In genomic region chr13:58587183-58587582, GRCh38 we compare ENCODE assay signal across 13 cellular contexts.
A peak's percentile ranks its signal among the peaks of the same experiment; 100 is the strongest.
DNase-seq lines count a peak whose midpoint lies in the region; ATAC-seq lines count a peak whose summit lies in the region.
"Had no signal": no experiment of that assay in that cellular context is flagged by ENCODE, and none has a peak within 500 bp of the region (broad histone marks: within the 10 kb centered on the region; RNA-seq: fewer than 3 reads in every experiment).

No MANE protein-coding gene starts in this region.

- H3K9ac ChIP-seq in BLaER1: no peak overlapping the region

- H3K4me3 ChIP-seq in BLaER1: no peak overlapping the region
- H3K4me3 ChIP-seq: vagina had no signal

- H3K4me2 ChIP-seq in BLaER1: peak overlapping the region; percentile 8; the same call in 1 of the 2 replicates

- ATAC-seq in GM19372 (IDR thresholded peaks at IDR 0.05; ENCODE audit: low read depth, unreplicated experiment) (peak; percentile 97), HG02884 (IDR thresholded peaks at IDR 0.05; ENCODE audit: unreplicated experiment) (peak; percentile 91)

- no peaks in the 10 kb centered on the region for H3K9me3 ChIP-seq in BLaER1
- H3K9me3 ChIP-seq: vagina had no signal

- H4K20me1 ChIP-seq in BLaER1: no peaks in the 10 kb centered on the region

- no peaks in the 10 kb centered on the region for H3K27me3 ChIP-seq in BLaER1
- H3K27me3 ChIP-seq: vagina had no signal

- peaks cover 48% of the 10 kb centered on the region for H3K4me1 ChIP-seq in BLaER1
- H3K4me1 ChIP-seq: vagina had no signal

- H3K36me3 ChIP-seq in BLaER1: no peaks in the 10 kb centered on the region
- H3K36me3 ChIP-seq: vagina had no signal

- DNase-seq in KG1 (lab: John Stamatoyannopoulos, UW): peak; percentile 18
- DNase-seq in kidney tubule cell (ENCODE audit: low spot score): no peak
- no peak for DNase-seq in epidermal melanocyte (ENCODE audit: insufficient read length, low spot score)
- no peak for DNase-seq in DMS114 treated with DMSO at 0.1 percent for 48 hours (lab: John Stamatoyannopoulos, UW; ENCODE audit: unreplicated experiment)
- no peak for DNase-seq in activated naive CD4-positive, alpha-beta T cell treated with anti-CD3 and anti-CD28 coated beads, Interleukin-2, amount 50 U/mL, for 16 hours
- DNase-seq: activated CD4-positive, alpha-beta T cell treated with anti-CD3 and anti-CD28 coated beads, Interleukin-2, amount 50 U/mL, for 1 hour; amygdala; IMR-90; kidney had no signal

- H3K27ac ChIP-seq in BLaER1: peak overlapping the region; percentile 32; the same call in 1 of the 2 replicates
- H3K27ac ChIP-seq: vagina had no signal
